ENCODE assay signal across 8 cellular contexts in the genomic region with DNA sequence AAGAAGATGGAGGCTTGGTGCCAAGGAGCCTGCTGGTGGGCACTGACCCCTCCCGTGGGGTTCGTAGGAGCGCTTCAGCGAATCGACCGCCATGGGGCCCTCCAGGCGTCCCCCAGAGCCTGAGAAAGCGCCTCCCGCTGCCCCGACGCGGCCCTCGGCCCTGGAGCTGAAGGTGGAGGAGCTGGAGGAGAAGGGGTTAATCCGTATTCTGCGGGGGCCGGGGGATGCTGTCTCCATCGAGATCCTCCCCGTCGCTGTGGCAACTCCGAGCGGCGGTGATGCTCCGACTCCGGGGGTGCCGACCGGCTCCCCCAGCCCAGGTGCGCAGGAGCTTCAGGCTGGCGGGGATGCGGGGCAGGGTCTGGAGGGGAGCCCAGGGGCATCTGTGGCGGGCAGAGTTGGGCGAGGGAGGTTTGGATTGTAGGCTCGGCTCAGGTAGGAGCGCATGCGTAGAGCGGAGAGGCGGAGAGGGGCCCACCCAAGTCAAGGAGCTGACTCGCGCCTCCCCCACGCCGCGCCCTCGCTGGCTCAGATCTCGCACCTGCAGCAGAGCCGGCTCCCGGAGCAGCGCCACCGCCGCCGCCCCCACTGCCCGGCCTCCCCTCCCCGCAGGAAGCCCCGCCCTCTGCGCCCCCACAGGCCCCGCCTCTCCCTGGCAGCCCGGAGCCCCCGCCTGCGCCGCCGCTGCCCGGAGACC. TPM values are rescaled to one million over a fixed set of nuclear protein-coding genes. Genes with fewer than 3 reads are reported as not detected.
A peak's percentile ranks its signal among the peaks of the same experiment; 100 is the strongest.
DNase-seq lines count a peak whose midpoint lies in the region; ATAC-seq lines count a peak whose summit lies in the region.

No MANE protein-coding gene starts in this region.

- no peak for ATAC-seq in GM21447 (IDR thresholded peaks at IDR 0.05; ENCODE audit: unreplicated experiment)

- DNase-seq in NCI-H1417 (lab: John Stamatoyannopoulos, UW), result peak; percentile 54 to 87 (median 78)
- DNase-seq in anterior cingulate cortex (lab: John Stamatoyannopoulos, UW), result peak in 31 of 58 donors; percentile 18 to 67 (median 45)
- DNase-seq in iPS DF 6.9 (ENCODE audit: low read depth, low spot score), result no peak
- no peak for DNase-seq in activated CD4-positive, alpha-beta memory T cell treated with anti-CD3 and anti-CD28 coated beads, Interleukin-2, amount 10 ng/mL, durations not matched to agents 7 days and 5 days
- DNase-seq in D341Med (ENCODE audit: low spot score), result no peak
- DNase-seq in activated naive CD8-positive, alpha-beta T cell treated with anti-CD3 and anti-CD28 coated beads for 36 hours, result no peak

- H3K4me1 ChIP-seq in iPS DF 6.9 (ENCODE audit: control insufficient read depth, insufficient read depth, low read length), result 0 out of 2 replicates have a peak, but pooled peaks cover 5% of the 10 kb centered on the region

- POLR2A ChIA-PET in activated CD4-positive, alpha-beta memory T cell treated with anti-CD3 and anti-CD28 coated beads, Interleukin-2, amount 10 ng/mL, durations not matched to agents 7 days and 5 days (lab: Charles Lee), result interaction anchor here (1.5 to 27.5 kb wide), 2 partner anchors 14 to 16 kb away, joined by 3 to 528 read pairs; partner anchors contain the start of gene FMNL1

- H3K9me3 Mint-ChIP-seq in activated CD4-positive, alpha-beta memory T cell treated with anti-CD3 and anti-CD28 coated beads, Interleukin-2, amount 10 ng/mL, durations not matched to agents 7 days and 5 days, result no peaks in the 10 kb centered on the region
- no peaks in the 10 kb centered on the region for H3K9me3 Mint-ChIP-seq in activated naive CD8-positive, alpha-beta T cell treated with anti-CD3 and anti-CD28 coated beads for 36 hours

- no CpG with 5 or more reads among the region's 60 CpGs for WGBS in iPS DF 6.9 (ENCODE audit: insufficient coverage, insufficient read length)

- H3K27ac ChIP-seq in iPS DF 6.9 (ENCODE audit: low read length), result no peak overlapping the region
- peak overlapping the region in 6 of 21 experiments; percentile 1 to 76 (median 29) for H3K27ac ChIP-seq in skin epidermis

- no peaks in the 10 kb centered on the region for H3K36me3 ChIP-seq in iPS DF 6.9 (ENCODE audit: control insufficient read depth, insufficient read depth, low read length)

- H3K27me3 Mint-ChIP-seq in activated CD4-positive, alpha-beta memory T cell treated with anti-CD3 and anti-CD28 coated beads, Interleukin-2, amount 10 ng/mL, durations not matched to agents 7 days and 5 days, result no peaks in the 10 kb centered on the region
- H3K27me3 Mint-ChIP-seq in activated naive CD8-positive, alpha-beta T cell treated with anti-CD3 and anti-CD28 coated beads for 36 hours, result no peaks in the 10 kb centered on the region

- H3K4me3 Mint-ChIP-seq in activated CD4-positive, alpha-beta memory T cell treated with anti-CD3 and anti-CD28 coated beads, Interleukin-2, amount 10 ng/mL, durations not matched to agents 7 days and 5 days, result no peak overlapping the region
- H3K4me3 Mint-ChIP-seq in activated naive CD8-positive, alpha-beta T cell treated with anti-CD3 and anti-CD28 coated beads for 36 hours, result no peak overlapping the region

- H3K36me3 Mint-ChIP-seq in activated CD4-positive, alpha-beta memory T cell treated with anti-CD3 and anti-CD28 coated beads, Interleukin-2, amount 10 ng/mL, durations not matched to agents 7 days and 5 days (ENCODE audit: low read depth), result peaks cover 82% of the 10 kb centered on the region
- H3K36me3 Mint-ChIP-seq in activated naive CD8-positive, alpha-beta T cell treated with anti-CD3 and anti-CD28 coated beads for 36 hours, result peaks cover 37% of the 10 kb centered on the region

- no peaks in the 10 kb centered on the region for H3K27me3 ChIP-seq in iPS DF 6.9 (ENCODE audit: control insufficient read depth, insufficient read depth, low read length)

- H3K4me3 ChIP-seq in iPS DF 6.9 (ENCODE audit: low read length) (peak overlapping the region; percentile 41; the same call in 1 of the 2 replicates), skin epidermis (peak overlapping the region in 5 of 7 experiments; percentile 1 to 38 (median 26))

- H3K4me1 Mint-ChIP-seq in activated CD4-positive, alpha-beta memory T cell treated with anti-CD3 and anti-CD28 coated beads, Interleukin-2, amount 10 ng/mL, durations not matched to agents 7 days and 5 days, result peaks cover 48% of the 10 kb centered on the region
- peaks cover 13% of the 10 kb centered on the region for H3K4me1 Mint-ChIP-seq in activated naive CD8-positive, alpha-beta T cell treated with anti-CD3 and anti-CD28 coated beads for 36 hours

- CTCF ChIA-PET in activated CD4-positive, alpha-beta memory T cell treated with anti-CD3 and anti-CD28 coated beads, Interleukin-2, amount 10 ng/mL, durations not matched to agents 7 days and 5 days (lab: Charles Lee), result interaction anchor here (0.9 to 2.1 kb wide), 2 partner anchors 11 to 22 kb away, joined by 3 to 7 read pairs; no protein-coding TSS in a partner anchor

- no peaks in the 10 kb centered on the region for H3K9me3 ChIP-seq in iPS DF 6.9 (ENCODE audit: control insufficient read depth, insufficient read depth, low read length)

- H3K27ac Mint-ChIP-seq in activated CD4-positive, alpha-beta memory T cell treated with anti-CD3 and anti-CD28 coated beads, Interleukin-2, amount 10 ng/mL, durations not matched to agents 7 days and 5 days, result no peak overlapping the region
- H3K27ac Mint-ChIP-seq in activated naive CD8-positive, alpha-beta T cell treated with anti-CD3 and anti-CD28 coated beads for 36 hours, result no peak overlapping the region

RNA-seq across cellular contexts. Expression of gene FMNL1, which starts 19.8 kb away (rescaled TPM):
- 100 to 1,000 TPM; 465 to 477 TPM for total RNA-seq in activated CD4-positive, alpha-beta memory T cell treated with anti-CD3 and anti-CD28 coated beads, Interleukin-2, amount 10 ng/mL, durations not matched to agents 7 days and 5 days
- 100 to 1,000 TPM; 215 to 219 TPM for total RNA-seq in activated naive CD8-positive, alpha-beta T cell treated with anti-CD3 and anti-CD28 coated beads for 36 hours

RNA-seq across cellular contexts. Expression of gene SPATA32, which starts 20.4 kb away (rescaled TPM):
- under 1 TPM; 0.20 to 0.23 TPM for total RNA-seq in activated CD4-positive, alpha-beta memory T cell treated with anti-CD3 and anti-CD28 coated beads, Interleukin-2, amount 10 ng/mL, durations not matched to agents 7 days and 5 days
- total RNA-seq in activated naive CD8-positive, alpha-beta T cell treated with anti-CD3 and anti-CD28 coated beads for 36 hours, result under 1 TPM; 0.62 to 0.68 TPM

Comparison
In these comparisons a context has a peak if more than half of its experiments do, and no peak if none do; other contexts are left out.
1. DNase-seq: peak in NCI-H1417 (3 of 3) and anterior cingulate cortex (31 of 58); none in iPS DF 6.9 (single experiment), activated CD4-positive, alpha-beta memory T cell treated with anti-CD3 and anti-CD28 coated beads, Interleukin-2, amount 10 ng/mL, durations not matched to agents 7 days and 5 days (single experiment), D341Med (single experiment) and activated naive CD8-positive, alpha-beta T cell treated with anti-CD3 and anti-CD28 coated beads for 36 hours (single experiment).